In the genomic region with DNA sequence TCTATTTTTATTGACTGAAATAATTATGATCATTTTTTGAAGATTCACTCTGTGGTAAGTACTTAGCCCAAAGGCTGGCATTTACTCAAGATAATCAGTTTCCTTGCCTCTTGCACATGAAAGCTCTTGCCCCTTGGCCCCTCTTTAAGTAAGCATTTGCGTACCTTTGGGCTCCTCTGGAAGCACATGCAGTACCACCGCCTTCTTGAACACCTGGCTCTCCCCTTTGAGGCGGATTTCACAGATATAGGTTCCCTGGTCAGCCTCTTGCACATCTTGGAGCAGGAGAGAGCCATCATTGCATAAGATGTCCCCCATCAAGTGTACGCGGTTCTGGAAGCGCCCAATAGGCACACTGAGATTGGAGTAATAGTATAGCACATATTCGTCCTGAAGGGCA, we compare ENCODE assay signal across 1 cellular context.
TF ChIP-seq lines count a peak whose summit lies in the region.

No MANE protein-coding gene starts in this region.

TF ChIP-seq in WTC11, 78 proteins besides CTCF, POLR2A, EP300 and RAD21:
- TF ChIP-seq, protein P1, sequence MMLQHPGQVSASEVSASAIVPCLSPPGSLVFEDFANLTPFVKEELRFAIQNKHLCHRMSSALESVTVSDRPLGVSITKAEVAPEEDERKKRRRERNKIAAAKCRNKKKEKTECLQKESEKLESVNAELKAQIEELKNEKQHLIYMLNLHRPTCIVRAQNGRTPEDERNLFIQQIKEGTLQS (CRISPR knock-in tag; conservative IDR thresholded peaks at IDR 0.05) = no peak
